In genomic region chr18:59479776-59480175, GRCh38 we compare ENCODE assay signal across 30 cellular contexts.
"Had no signal": no experiment of that assay in that cellular context is flagged by ENCODE, and none has a peak within 500 bp of the region (broad histone marks: within the 10 kb centered on the region; RNA-seq: fewer than 3 reads in every experiment).

No MANE protein-coding gene starts in this region.

- H3K4me1 ChIP-seq: body of pancreas, colonic mucosa, esophagus muscularis mucosa, gastroesophageal sphincter, heart right ventricle had no signal

- H2AFZ ChIP-seq: hepatocyte had no signal

- H3K4me3 ChIP-seq: body of pancreas, cardiac muscle cell, colonic mucosa, esophagus muscularis mucosa, gastroesophageal sphincter, heart right ventricle, hepatocyte had no signal

- H3K27ac ChIP-seq: body of pancreas, cardiac muscle cell, colonic mucosa, esophagus muscularis mucosa, gastroesophageal sphincter, heart right ventricle, hepatocyte had no signal

- ATAC-seq: activated CD4-positive, alpha-beta T cell treated with anti-CD3 and anti-CD28 coated beads for 36 hours; activated CD8-positive, alpha-beta memory T cell treated with anti-CD3 and anti-CD28 coated beads, Interleukin-2, amount 10 ng/mL, durations not matched to agents 7 days and 5 days; activated CD8-positive, alpha-beta T cell treated with anti-CD3 and anti-CD28 coated beads, Interleukin-2, amount 10 ng/mL, durations not matched to agents 7 days and 5 days; activated T-cell treated with anti-CD3 and anti-CD28 coated beads, Interleukin-2, amount 50 U/mL, for 72 hours; body of pancreas; gastroesophageal sphincter; heart right ventricle; T-helper 17 cell had no signal

- H3K79me2 ChIP-seq: hepatocyte had no signal

- H3K36me3 ChIP-seq: cardiac muscle cell, colonic mucosa, esophagus muscularis mucosa, gastroesophageal sphincter, heart right ventricle had no signal

- H3K4me2 ChIP-seq: hepatocyte had no signal

- DNase-seq: activated CD4-positive, alpha-beta memory T cell treated with anti-CD3 and anti-CD28 coated beads for 36 hours; activated CD4-positive, alpha-beta T cell treated with anti-CD3 and anti-CD28 coated beads for 36 hours; activated CD4-positive, alpha-beta T cell treated with anti-CD3 and anti-CD28 coated beads, Interleukin-2, amount 10 ng/mL, durations not matched to agents 24 days and 14 days; activated CD4-positive, CD25-positive, alpha-beta regulatory T cell; activated CD4-positive, CD25-positive, alpha-beta regulatory T cell treated with anti-CD3 and anti-CD28 coated beads, Interleukin-2, amount 50 U/mL, for 72 hours; activated CD8-positive, alpha-beta memory T cell treated with anti-CD3 and anti-CD28 coated beads, Interleukin-2, amount 10 ng/mL, durations not matched to agents 7 days and 5 days; activated CD8-positive, alpha-beta memory T cell treated with anti-CD3 and anti-CD28 coated beads, Interleukin-2, amount 50 U/mL, for 4 hours; activated CD8-positive, alpha-beta T cell treated with anti-CD3 and anti-CD28 coated beads, Interleukin-2, amount 10 ng/mL, durations not matched to agents 7 days and 5 days; activated effector memory CD4-positive, alpha-beta T cell treated with Interleukin-2 at 50 U/mL for 16 hours; activated gamma-delta T cell treated with Interleukin-2 at 50 U/mL for 16 hours; activated naive CD4-positive, alpha-beta T cell treated with anti-CD3 and anti-CD28 coated beads, Interleukin-2, amount 50 U/mL, for 16 hours; activated naive CD4-positive, alpha-beta T cell treated with Interleukin-2 at 50 U/mL for 16 hours; activated T-cell treated with anti-CD3 and anti-CD28 coated beads, Interleukin-2, amount 50 U/mL, for 24 hours; activated T-cell treated with anti-CD3 and anti-CD28 coated beads, Interleukin-2, amount 50 U/mL, for 72 hours; amygdala; aorta; body of pancreas; central memory CD4-positive, alpha-beta T cell; cerebellar nuclear complex; colonic mucosa; effector CD8-positive, alpha-beta T cell; foreskin melanocyte; heart right ventricle; T-helper 1 cell; T-helper 17 cell; T1000 had no signal

- H3K9me3 ChIP-seq: body of pancreas, colonic mucosa, esophagus muscularis mucosa, gastroesophageal sphincter, heart right ventricle had no signal

- H3K27me3 ChIP-seq: body of pancreas, cardiac muscle cell, colonic mucosa, esophagus muscularis mucosa, gastroesophageal sphincter, heart right ventricle had no signal
